In the genomic region with DNA sequence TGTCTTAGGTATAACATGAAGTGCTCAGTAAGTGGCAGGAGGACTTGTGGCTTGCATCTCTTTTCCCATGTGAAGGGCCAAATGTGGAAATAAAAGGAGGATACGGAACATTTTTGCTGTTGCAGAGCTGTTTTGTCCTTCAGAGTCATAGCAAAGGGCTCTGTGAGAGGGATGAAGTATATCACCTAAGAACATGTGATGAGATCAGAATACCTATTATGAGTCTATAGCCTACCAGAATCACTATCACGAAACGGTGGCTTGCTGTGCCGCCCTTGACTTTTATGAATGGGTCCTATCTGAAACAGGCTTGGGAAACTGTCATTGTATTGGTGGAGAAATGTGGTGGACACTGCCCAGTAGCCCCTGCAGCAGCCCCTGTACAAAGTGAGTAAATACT, we compare ENCODE assay signal across 20 cellular contexts.
DNase-seq lines count a peak whose midpoint lies in the region; ATAC-seq and TF ChIP-seq lines count a peak whose summit lies in the region.
"Had no signal": no experiment of that assay in that cellular context is flagged by ENCODE, and none has a peak within 500 bp of the region (broad histone marks: within the 10 kb centered on the region; RNA-seq: fewer than 3 reads in every experiment).

No MANE protein-coding gene starts in this region.

- H3K9me3 Mint-ChIP-seq in activated CD4-positive, alpha-beta T cell treated with anti-CD3 and anti-CD28 coated beads, Interleukin-2, amount 10 ng/mL, durations not matched to agents 24 days and 14 days: no peaks in the 10 kb centered on the region
- H3K9me3 Mint-ChIP-seq in stimulated activated naive CD8-positive, alpha-beta T cell treated with anti-CD3 and anti-CD28 coated beads, Interleukin-15, Interleukin-2, amounts not matched to agents 100 ng/mL and 50 ng/mL, for 24 hours: no peaks in the 10 kb centered on the region
- no peaks in the 10 kb centered on the region for H3K9me3 Mint-ChIP-seq in nephron
- H3K9me3 Mint-ChIP-seq: CD4-positive, CD25-positive, alpha-beta regulatory T cell; H9 had no signal

- TF ChIP-seq CTCF in nephron (IDR thresholded peaks at IDR 0.05; ENCODE audit: unreplicated experiment in 3 of 3): no peak

- H3K27ac Mint-ChIP-seq in activated CD4-positive, alpha-beta T cell treated with anti-CD3 and anti-CD28 coated beads, Interleukin-2, amount 10 ng/mL, durations not matched to agents 24 days and 14 days: peak overlapping the region; percentile 26
- peak overlapping the region; percentile 80 for H3K27ac Mint-ChIP-seq in stimulated activated naive CD8-positive, alpha-beta T cell treated with anti-CD3 and anti-CD28 coated beads, Interleukin-15, Interleukin-2, amounts not matched to agents 100 ng/mL and 50 ng/mL, for 24 hours
- H3K27ac Mint-ChIP-seq in nephron: peak overlapping the region in 2 of 3 experiments; percentile 63 to 100
- H3K27ac Mint-ChIP-seq: B cell, H9 had no signal

- peaks cover 37% of the 10 kb centered on the region for H3K4me1 Mint-ChIP-seq in activated CD4-positive, alpha-beta T cell treated with anti-CD3 and anti-CD28 coated beads, Interleukin-2, amount 10 ng/mL, durations not matched to agents 24 days and 14 days
- H3K4me1 Mint-ChIP-seq in stimulated activated naive CD8-positive, alpha-beta T cell treated with anti-CD3 and anti-CD28 coated beads, Interleukin-15, Interleukin-2, amounts not matched to agents 100 ng/mL and 50 ng/mL, for 24 hours (ENCODE audit: low read depth): peaks cover 52% of the 10 kb centered on the region
- H3K4me1 Mint-ChIP-seq in nephron: peaks cover 68% of the 10 kb centered on the region

- peaks cover 10% of the 10 kb centered on the region for H3K27me3 Mint-ChIP-seq in activated CD4-positive, alpha-beta T cell treated with anti-CD3 and anti-CD28 coated beads, Interleukin-2, amount 10 ng/mL, durations not matched to agents 24 days and 14 days
- peaks cover 3% of the 10 kb centered on the region for H3K27me3 Mint-ChIP-seq in stimulated activated naive CD8-positive, alpha-beta T cell treated with anti-CD3 and anti-CD28 coated beads, Interleukin-15, Interleukin-2, amounts not matched to agents 100 ng/mL and 50 ng/mL, for 24 hours
- H3K27me3 Mint-ChIP-seq in nephron (ENCODE audit: low read depth): no peaks in the 10 kb centered on the region
- H3K27me3 Mint-ChIP-seq: CD4-positive, CD25-positive, alpha-beta regulatory T cell had no signal

- intact Hi-C loops in activated CD4-positive, alpha-beta T cell treated with anti-CD3 and anti-CD28 coated beads, Interleukin-2, amount 10 ng/mL, durations not matched to agents 24 days and 14 days (cut with micrococcal nuclease): loop anchor here (2.0 to 10.0 kb wide), 3 partner anchors 46 to 798 kb away; no protein-coding TSS in a partner anchor

- H3K36me3 Mint-ChIP-seq in activated CD4-positive, alpha-beta T cell treated with anti-CD3 and anti-CD28 coated beads, Interleukin-2, amount 10 ng/mL, durations not matched to agents 24 days and 14 days (ENCODE audit: low read depth): peaks cover 10% of the 10 kb centered on the region
- peaks cover 13% of the 10 kb centered on the region for H3K36me3 Mint-ChIP-seq in stimulated activated naive CD8-positive, alpha-beta T cell treated with anti-CD3 and anti-CD28 coated beads, Interleukin-15, Interleukin-2, amounts not matched to agents 100 ng/mL and 50 ng/mL, for 24 hours (ENCODE audit: low read depth)
- H3K36me3 Mint-ChIP-seq in nephron (ENCODE audit: low read depth): peaks cover 14% of the 10 kb centered on the region

- no peak overlapping the region for H3K4me3 Mint-ChIP-seq in activated CD4-positive, alpha-beta T cell treated with anti-CD3 and anti-CD28 coated beads, Interleukin-2, amount 10 ng/mL, durations not matched to agents 24 days and 14 days
- H3K4me3 Mint-ChIP-seq in stimulated activated naive CD8-positive, alpha-beta T cell treated with anti-CD3 and anti-CD28 coated beads, Interleukin-15, Interleukin-2, amounts not matched to agents 100 ng/mL and 50 ng/mL, for 24 hours: no peak overlapping the region
- peak overlapping the region in 1 of 3 experiments; percentile 6 for H3K4me3 Mint-ChIP-seq in nephron
- H3K4me3 Mint-ChIP-seq: B cell; CD4-positive, CD25-positive, alpha-beta regulatory T cell; H9 had no signal

- no peak for DNase-seq in activated CD4-positive, alpha-beta T cell treated with anti-CD3 and anti-CD28 coated beads, Interleukin-2, amount 10 ng/mL, durations not matched to agents 24 days and 14 days
- no peak for DNase-seq in activated CD4-positive, alpha-beta T cell treated with anti-CD3 and anti-CD28 coated beads, Interleukin-2, amount 50 U/mL, for 1 hour
- no peak for DNase-seq in stimulated activated naive CD8-positive, alpha-beta T cell treated with anti-CD3 and anti-CD28 coated beads, Interleukin-15, Interleukin-2, amounts not matched to agents 100 U/mL and 50 U/mL, for 24 hours
- no peak for DNase-seq in NCI-H446 (lab: John Stamatoyannopoulos, UW)
- DNase-seq: COR-L47, DMS 273 treated with DMSO at 0.1 percent for 48 hours, DND-41, H9, KG1, MV-4-11, NCI-H187, NCI-H2107, NCI-H510A treated with DMSO at 0.1 percent for 48 hours, NCI-H82, OCI-M1 had no signal

- ATAC-seq in stimulated activated naive CD8-positive, alpha-beta T cell treated with anti-CD3 and anti-CD28 coated beads, Interleukin-15, Interleukin-2, amounts not matched to agents 100 U/mL and 50 U/mL, for 24 hours: no peak
- ATAC-seq in HG03097 (IDR thresholded peaks at IDR 0.05; ENCODE audit: low FRiP score, unreplicated experiment): no peak

Comparison
In these comparisons a context has a peak if more than half of its experiments do, and no peak if none do; other contexts are left out.
1. H3K27ac Mint-ChIP-seq: peak in every context shown above with its lines; median percentile 82 in nephron; 80 in stimulated activated naive CD8-positive, alpha-beta T cell treated with anti-CD3 and anti-CD28 coated beads, Interleukin-15, Interleukin-2, amounts not matched to agents 100 ng/mL and 50 ng/mL, for 24 hours; 26 in activated CD4-positive, alpha-beta T cell treated with anti-CD3 and anti-CD28 coated beads, Interleukin-2, amount 10 ng/mL, durations not matched to agents 24 days and 14 days.